In the genomic region with DNA sequence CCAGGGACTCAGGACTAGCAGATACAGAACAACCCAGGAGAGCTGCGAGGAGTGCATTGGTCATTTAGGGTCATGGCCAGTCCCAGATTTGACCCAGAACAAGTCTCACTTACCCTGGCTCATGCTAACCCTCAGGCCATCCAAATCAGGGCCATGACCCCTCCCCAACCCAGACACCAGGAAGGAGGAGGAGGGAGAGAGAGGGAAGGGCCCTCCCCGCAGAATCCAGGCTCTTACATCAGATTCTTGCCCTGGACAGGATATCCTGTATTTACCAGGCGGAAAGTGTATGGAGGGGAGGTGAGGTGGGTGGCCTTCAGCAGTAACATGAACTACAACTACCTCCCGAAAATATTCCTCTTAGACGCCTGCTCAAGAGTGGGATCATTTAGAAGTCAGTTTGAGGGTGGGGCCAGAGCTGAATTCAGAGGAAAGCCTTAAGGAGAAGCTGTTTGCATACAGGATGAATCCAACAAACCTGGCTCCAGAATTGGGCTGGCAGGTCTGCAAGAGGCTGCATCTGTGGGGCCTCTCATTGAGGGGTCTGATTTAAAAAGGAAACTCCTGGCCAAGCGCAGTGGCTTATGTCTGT, we compare ENCODE assay signal across 8 cellular contexts. TPM values are rescaled to one million over a fixed set of nuclear protein-coding genes. Genes with fewer than 3 reads are reported as not detected.
DNase-seq lines count a peak whose midpoint lies in the region; ATAC-seq and TF ChIP-seq lines count a peak whose summit lies in the region.

No MANE protein-coding gene starts in this region.

- H3K9me3 ChIP-seq in CD8-positive, alpha-beta memory T cell (ENCODE audit: low read length): no peaks in the 10 kb centered on the region
- no peaks in the 10 kb centered on the region for H3K9me3 ChIP-seq in ovary

- peak overlapping the region; percentile 43 for H3K27ac ChIP-seq in CD8-positive, alpha-beta memory T cell (ENCODE audit: low read depth, low read length)
- H3K27ac ChIP-seq in ovary: peak overlapping the region; percentile 16 to 90

- TF ChIP-seq POLR2A in ovary (IDR thresholded peaks at IDR 0.05): no peak

- CTCF ChIA-PET in CD8-positive, alpha-beta memory T cell (lab: Charles Lee): no interaction called here

- DNase-seq in CD8-positive, alpha-beta memory T cell: no peak
- DNase-seq in NCI-H226: peak; percentile 6
- peak; percentile 42 for DNase-seq in endothelial cell (ENCODE audit: low spot score)
- DNase-seq in ovary: no peak
- DNase-seq in NCI-H446 (lab: John Stamatoyannopoulos, UW): no peak
- no peak for DNase-seq in DMS 273 (lab: John Stamatoyannopoulos, UW; ENCODE audit: unreplicated experiment)

- no peak for TF ChIP-seq EP300 in ovary (IDR thresholded peaks at IDR 0.05)

- 25 to 37% (median 34%) methylated on average over 6 of the region's 6 CpGs for WGBS in ovary, 3 donors

- H3K4me3 ChIP-seq in CD8-positive, alpha-beta memory T cell (ENCODE audit: low read length): no peak overlapping the region
- no peak overlapping the region for H3K4me3 ChIP-seq in ovary

- TF ChIP-seq CTCF in endothelial cell (IDR thresholded peaks at IDR 0.05; ENCODE audit: unreplicated experiment) (no peak), ovary (IDR thresholded peaks at IDR 0.05) (no peak)

- no peaks in the 10 kb centered on the region for H3K9me3 Mint-ChIP-seq in CD8-positive, alpha-beta memory T cell
- H3K9me3 Mint-ChIP-seq in endothelial cell (ENCODE audit: unreplicated experiment): no peaks in the 10 kb centered on the region

- H3K4me1 ChIP-seq in CD8-positive, alpha-beta memory T cell (ENCODE audit: insufficient read depth, low read length): peaks cover 23% of the 10 kb centered on the region
- H3K4me1 ChIP-seq in ovary (ENCODE audit: insufficient read depth): peaks cover 14% of the 10 kb centered on the region

- no peak for ATAC-seq in GM21381 (IDR thresholded peaks at IDR 0.05; ENCODE audit: unreplicated experiment)
- no peak for ATAC-seq in HG02571 (IDR thresholded peaks at IDR 0.05; ENCODE audit: unreplicated experiment)

- peaks cover 21 to 49% (median 45%) of the 10 kb centered on the region in 3 donors for H3K4me1 Mint-ChIP-seq in CD8-positive, alpha-beta memory T cell
- peaks cover 45% of the 10 kb centered on the region for H3K4me1 Mint-ChIP-seq in endothelial cell (ENCODE audit: unreplicated experiment)

- intact Hi-C loops in ovary (cut with DNase I): loop anchor here in 3 of 4 donors (5.0 to 10.0 kb wide), 6 partner anchors 107 to 295 kb away; partner anchors contain the start of genes NBR1 (in 2 of the 3), BRCA1 (in 1 of the 3) and TMEM106A (in 1 of the 3)

- H3K36me3 Mint-ChIP-seq in CD8-positive, alpha-beta memory T cell: peaks cover 0 to 15% (median 0%) of the 10 kb centered on the region in 3 donors
- H3K36me3 Mint-ChIP-seq in endothelial cell (ENCODE audit: low read depth, unreplicated experiment): peaks cover 19% of the 10 kb centered on the region

- H3K27ac Mint-ChIP-seq in CD8-positive, alpha-beta memory T cell: peak overlapping the region; percentile 32 to 93 (median 60)
- peak overlapping the region; percentile 97 for H3K27ac Mint-ChIP-seq in endothelial cell (ENCODE audit: unreplicated experiment)

- H3K27me3 ChIP-seq in CD8-positive, alpha-beta memory T cell (ENCODE audit: insufficient read depth, low read length, poor library complexity, severe bottlenecking): no peaks in the 10 kb centered on the region
- H3K27me3 ChIP-seq in ovary: no peaks in the 10 kb centered on the region

- H3K27me3 Mint-ChIP-seq in CD8-positive, alpha-beta memory T cell: no peaks in the 10 kb centered on the region
- H3K27me3 Mint-ChIP-seq in endothelial cell (ENCODE audit: unreplicated experiment): peaks cover 15% of the 10 kb centered on the region

- H3K4me3 Mint-ChIP-seq in CD8-positive, alpha-beta memory T cell: peak overlapping the region; percentile 20 to 93 (median 61)
- H3K4me3 Mint-ChIP-seq in endothelial cell (ENCODE audit: unreplicated experiment): peak overlapping the region; percentile 96

- H3K36me3 ChIP-seq in CD8-positive, alpha-beta memory T cell (ENCODE audit: insufficient read depth, low read length): no peaks in the 10 kb centered on the region
- no peaks in the 10 kb centered on the region for H3K36me3 ChIP-seq in ovary

- POLR2A ChIA-PET in CD8-positive, alpha-beta memory T cell (lab: Charles Lee): no interaction called here

RNA-seq across cellular contexts. Expression of gene VAT1, which starts 2.1 kb away (rescaled TPM):
- 10 to 100 TPM; 31.1 to 35.9 TPM for total RNA-seq in CD8-positive, alpha-beta memory T cell
- polyA plus RNA-seq in CD8-positive, alpha-beta memory T cell: 42.2 TPM
- total RNA-seq in endothelial cell (ENCODE audit: unreplicated experiment) (460 TPM), ovary (100 to 1,000 TPM; 121 to 421 (median 356) TPM)
- 100 to 1,000 TPM; 217 to 251 TPM for polyA plus RNA-seq in ovary

RNA-seq across cellular contexts. Expression of gene RND2, which starts 4.9 kb away (rescaled TPM):
- total RNA-seq in CD8-positive, alpha-beta memory T cell: under 1 TPM; 0.04 to 0.22 TPM
- not detected for polyA plus RNA-seq in CD8-positive, alpha-beta memory T cell
- total RNA-seq in endothelial cell (ENCODE audit: unreplicated experiment) (5.9 TPM), ovary (10 to 100 TPM in 2 of 7 donors, 1 to 10 TPM in 5; 2.5 to 11.6 (median 6.8) TPM)
- polyA plus RNA-seq in ovary: 1 to 10 TPM; 2.7 to 4.0 TPM

RNA-seq across cellular contexts. Expression of gene IFI35, which starts 13.5 kb away (rescaled TPM):
- 10 to 100 TPM; 23.2 to 24.0 TPM for total RNA-seq in CD8-positive, alpha-beta memory T cell
- polyA plus RNA-seq in CD8-positive, alpha-beta memory T cell: 73.2 TPM
- 4.2 TPM for total RNA-seq in endothelial cell (ENCODE audit: unreplicated experiment)
- total RNA-seq in ovary: 10 to 100 TPM; 26.3 to 38.3 (median 29.7) TPM
- 10 to 100 TPM; 13.0 to 39.7 TPM for polyA plus RNA-seq in ovary

RNA-seq across cellular contexts. Expression of gene RPL27, which starts 21.9 kb away (rescaled TPM):
- total RNA-seq in CD8-positive, alpha-beta memory T cell: 1,000 to 10,000 TPM; 1,412 to 1,428 TPM
- polyA plus RNA-seq in CD8-positive, alpha-beta memory T cell: 1,922 TPM
- total RNA-seq in endothelial cell (ENCODE audit: unreplicated experiment) (1,237 TPM), ovary (1,000 to 10,000 TPM; 1,130 to 2,473 (median 1,529) TPM)
- polyA plus RNA-seq in ovary: 1,000 to 10,000 TPM; 3,204 to 5,312 TPM

RNA-seq across cellular contexts. Expression of gene RUNDC1, which starts 39.8 kb away (rescaled TPM):
- 10 to 100 TPM; 12.8 to 13.1 TPM for total RNA-seq in CD8-positive, alpha-beta memory T cell
- 22.4 TPM for polyA plus RNA-seq in CD8-positive, alpha-beta memory T cell
- 12.2 TPM for total RNA-seq in endothelial cell (ENCODE audit: unreplicated experiment)
- 10 to 100 TPM in 5 of 7 donors, 1 to 10 TPM in 2; 8.2 to 19.4 (median 13.3) TPM for total RNA-seq in ovary
- 10 to 100 TPM in 1 of 2 donors, 1 to 10 TPM in 1; 6.1 to 12.1 TPM for polyA plus RNA-seq in ovary

Comparison
In these comparisons a context has a peak if more than half of its experiments do, and no peak if none do; other contexts are left out.
1. DNase-seq: peak in NCI-H226 (single experiment) and endothelial cell (single experiment); none in CD8-positive, alpha-beta memory T cell (0 of 5), ovary (0 of 5), NCI-H446 (0 of 2) and DMS 273 (single experiment).